Comparison of ENCODE assay signal across 14 cellular contexts in genomic region chr12:130014485-130014807, GRCh38.
DNase-seq lines count a peak whose midpoint lies in the region; ATAC-seq and TF ChIP-seq lines count a peak whose summit lies in the region.
"Had no signal": no experiment of that assay in that cellular context is flagged by ENCODE, and none has a peak within 500 bp of the region (broad histone marks: within the 10 kb centered on the region; RNA-seq: fewer than 3 reads in every experiment).

No MANE protein-coding gene starts in this region.

- peak; percentile 27 for TF ChIP-seq CTCF in kidney epithelial cell (IDR thresholded peaks at IDR 0.05; ENCODE audit: insufficient read depth, low read length, poor library complexity, severe bottlenecking)

- peak; percentile 14 for DNase-seq in NCI-H1092 (lab: John Stamatoyannopoulos, UW)
- DNase-seq in NCI-H1092 treated with DMSO at 0.1 percent for 48 hours (lab: John Stamatoyannopoulos, UW), result no peak
- DNase-seq in H7, result peak; percentile 83
- peak; percentile 2 for DNase-seq in SHP77 treated with DMSO at 0.1 percent for 48 hours (lab: John Stamatoyannopoulos, UW)
- DNase-seq in kidney epithelial cell (ENCODE audit: low read depth), result no peak
- no peak for DNase-seq in DMS114 treated with DMSO at 0.1 percent for 48 hours (lab: John Stamatoyannopoulos, UW; ENCODE audit: unreplicated experiment)
- DNase-seq: EL, heart left ventricle, uterus had no signal

- no peaks in the 10 kb centered on the region for H3K36me3 ChIP-seq in H7 (replicated peaks; ENCODE audit: control insufficient read depth, insufficient read depth, low read length)
- no peaks in the 10 kb centered on the region for H3K36me3 ChIP-seq in kidney epithelial cell (ENCODE audit: control insufficient read depth, insufficient read depth, low read length)
- H3K36me3 ChIP-seq: heart left ventricle, uterus had no signal

- ATAC-seq in HG03460 (IDR thresholded peaks at IDR 0.05; ENCODE audit: unreplicated experiment), result no peak
- no peak for ATAC-seq in HG03039 (IDR thresholded peaks at IDR 0.05; ENCODE audit: unreplicated experiment)
- ATAC-seq: activated CD4-positive, CD25-positive, alpha-beta regulatory T cell treated with anti-CD3 and anti-CD28 coated beads, Interleukin-2, amount 50 U/mL, for 24 hours; psoas muscle had no signal

- H3K4me3 ChIP-seq in H7 (ENCODE audit: insufficient read depth, low read depth, low read length), result no peak overlapping the region
- H3K4me3 ChIP-seq in kidney epithelial cell (ENCODE audit: low read depth, low read length), result no peak overlapping the region
- H3K4me3 ChIP-seq: heart left ventricle, K562, psoas muscle, uterus had no signal

- peaks cover 5% of the 10 kb centered on the region for H3K27me3 ChIP-seq in H7 (ENCODE audit: control insufficient read depth, insufficient read depth, low read length)
- peaks cover 12% of the 10 kb centered on the region for H3K27me3 ChIP-seq in kidney epithelial cell (ENCODE audit: control insufficient read depth, insufficient read depth, low read length)

Comparison
In these comparisons a context has a peak if more than half of its experiments do, and no peak if none do; other contexts are left out.
1. DNase-seq: peak in NCI-H1092 (single experiment), H7 (single experiment) and SHP77 treated with DMSO at 0.1 percent for 48 hours (single experiment); none in NCI-H1092 treated with DMSO at 0.1 percent for 48 hours (single experiment), kidney epithelial cell (single experiment) and DMS114 treated with DMSO at 0.1 percent for 48 hours (single experiment).